In the genomic region with DNA sequence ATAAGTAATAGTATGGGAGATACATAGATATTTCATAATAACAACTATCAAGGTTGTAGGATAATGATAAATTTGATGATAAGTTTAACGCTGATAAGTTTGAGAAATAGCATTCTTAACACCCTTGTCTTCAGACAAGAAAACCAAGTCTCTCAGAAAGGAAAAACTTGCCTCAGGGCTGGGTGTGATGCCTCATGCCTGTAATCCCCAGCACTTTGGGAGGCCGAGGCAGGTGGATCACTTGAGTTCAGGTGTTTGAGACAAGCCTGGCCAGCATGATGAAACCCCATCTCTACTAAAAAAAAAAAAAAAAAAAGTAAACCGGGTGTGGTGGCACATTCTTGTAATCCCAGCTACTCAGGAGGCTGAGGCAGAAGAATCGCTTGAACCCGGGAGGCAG, we compare ENCODE assay signal across 34 cellular contexts.
"Had no signal": no experiment of that assay in that cellular context is flagged by ENCODE, and none has a peak within 500 bp of the region (broad histone marks: within the 10 kb centered on the region; RNA-seq: fewer than 3 reads in every experiment).

No MANE protein-coding gene starts in this region.

- H3K27ac ChIP-seq: KMS-11 had no signal

- H3K36me3 ChIP-seq: MG63 had no signal

- H3K9me3 ChIP-seq: MG63 had no signal

- H3K9ac ChIP-seq: KMS-11 had no signal

- DNase-seq: Karpas-422, Kasumi-1, MG63, MM.1S, MV-4-11, NCI-H1048, NCI-H1092, NCI-H1092 treated with DMSO at 0.1 percent for 48 hours, NCI-H1105, NCI-H1105 treated with DMSO at 0.1 percent for 48 hours, NCI-H1417, NCI-H1417 treated with DMSO at 0.1 percent for 48 hours, NCI-H1436, NCI-H1436 treated with DMSO at 0.1 percent for 48 hours, NCI-H146, NCI-H1694, NCI-H1694 treated with DMSO at 0.1 percent for 48 hours, NCI-H187, NCI-H187 treated with DMSO at 0.1 percent for 48 hours, NCI-H1930, NCI-H2029, NCI-H2029 treated with DMSO at 0.1 percent for 48 hours, NCI-H2081, NCI-H2081 treated with DMSO at 0.1 percent for 48 hours, NCI-H2107, NCI-H2171, NCI-H2171 treated with DMSO at 0.1 percent for 48 hours, NCI-H2227 treated with DMSO at 0.1 percent for 48 hours, NCI-H226, NCI-H345, NCI-H446, NCI-H446 treated with DMSO at 0.1 percent for 48 hours, NCI-H510A had no signal

- H3K4me3 ChIP-seq: MG63 had no signal

- H3K27me3 ChIP-seq: MG63 had no signal

- H3K4me2 ChIP-seq: KMS-11 had no signal
